ENCODE assay signal across 20 cellular contexts in the genomic region with DNA sequence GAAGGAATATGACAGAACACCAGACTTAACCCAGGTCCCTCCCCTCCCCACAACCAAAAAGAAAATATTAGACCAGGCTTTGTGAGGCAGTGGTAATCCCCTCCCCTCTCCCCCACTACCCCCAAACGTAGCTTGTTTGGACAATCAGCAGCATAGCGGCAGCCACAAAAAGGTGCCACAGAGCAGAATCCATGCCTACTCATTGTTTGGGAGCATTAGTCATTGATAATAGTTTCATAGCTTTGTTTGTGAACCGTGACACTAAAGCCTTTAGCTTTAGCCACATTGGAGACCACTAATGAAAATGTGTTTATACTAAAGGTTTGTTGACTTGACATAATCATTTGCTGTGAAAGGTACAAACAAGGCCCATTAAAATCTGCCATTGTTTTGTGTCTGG.
A peak's percentile ranks its signal among the peaks of the same experiment; 100 is the strongest.
DNase-seq lines count a peak whose midpoint lies in the region; ATAC-seq, FAIRE-seq and TF ChIP-seq lines count a peak whose summit lies in the region.
"Had no signal": no experiment of that assay in that cellular context is flagged by ENCODE, and none has a peak within 500 bp of the region (broad histone marks: within the 10 kb centered on the region; RNA-seq: fewer than 3 reads in every experiment).

No MANE protein-coding gene starts in this region.

- peaks cover 4% of the 10 kb centered on the region for H3K4me1 ChIP-seq in endothelial cell of umbilical vein (ENCODE audit: control insufficient read depth, extremely low read depth, insufficient read depth, low read length)
- H3K4me1 ChIP-seq: SJCRH30 had no signal

- no peaks in the 10 kb centered on the region for H3K27me3 Mint-ChIP-seq in activated naive CD4-positive, alpha-beta T cell treated with anti-CD3 and anti-CD28 coated beads for 36 hours (ENCODE audit: low read depth)
- H3K27me3 Mint-ChIP-seq in activated T-cell treated with anti-CD3 and anti-CD28 coated beads, Interleukin-2, amount 50 U/mL, for 4 hours (ENCODE audit: low read depth), result no peaks in the 10 kb centered on the region
- H3K27me3 Mint-ChIP-seq: B cell; CD4-positive, alpha-beta T cell had no signal

- H3K4me3 Mint-ChIP-seq in activated naive CD4-positive, alpha-beta T cell treated with anti-CD3 and anti-CD28 coated beads for 36 hours, result no peak overlapping the region
- no peak overlapping the region for H3K4me3 Mint-ChIP-seq in activated T-cell treated with anti-CD3 and anti-CD28 coated beads, Interleukin-2, amount 50 U/mL, for 4 hours
- H3K4me3 Mint-ChIP-seq: B cell; CD4-positive, alpha-beta T cell had no signal

- H3K27me3 ChIP-seq in endothelial cell of umbilical vein (ENCODE audit: control insufficient read depth in 2 of 2, insufficient read depth in 2 of 2, low read length in 2 of 2), result no peaks in the 10 kb centered on the region
- H3K27me3 ChIP-seq: SJCRH30 had no signal

- FAIRE-seq in RCC 7860 (lab: Jason Lieb, UNC) (peak; percentile 67), endothelial cell of umbilical vein (lab: Jason Lieb, UNC) (peak; percentile 21)
- FAIRE-seq: GM18507 had no signal

- no peaks in the 10 kb centered on the region for H3K9me3 ChIP-seq in endothelial cell of umbilical vein (replicated peaks; ENCODE audit: control insufficient read depth, insufficient read depth, low read length)
- H3K9me3 ChIP-seq: SJCRH30 had no signal

- CTCF ChIA-PET in endothelial cell of umbilical vein (lab: Charles Lee), result interaction anchor here (0.6 to 9.9 kb wide), 18 partner anchors 8 to 297 kb away, joined by 3 to 231 read pairs (median 4); partner anchors contain the start of genes CPNE2, HERPUD1 and NLRC5
- CTCF ChIA-PET in activated naive CD4-positive, alpha-beta T cell treated with anti-CD3 and anti-CD28 coated beads for 36 hours (lab: Charles Lee), result interaction anchor here (1.1 to 1.3 kb wide), 2 partner anchors 8 to 12 kb away, joined by 3 to 5 read pairs; no protein-coding TSS in a partner anchor

- peaks cover 6% of the 10 kb centered on the region for H3K79me2 ChIP-seq in endothelial cell of umbilical vein (ENCODE audit: control insufficient read depth, insufficient read depth, low read length)

- intact Hi-C loops in endothelial cell of umbilical vein (cut with micrococcal nuclease), result loop anchor here (1.0 kb wide), 1 partner anchor 137 kb away; the partner anchor contains the start of gene HERPUD1
- intact Hi-C loops in activated naive CD4-positive, alpha-beta T cell treated with anti-CD3 and anti-CD28 coated beads for 36 hours (cut with micrococcal nuclease), result no loop called here

- H3K36me3 ChIP-seq in endothelial cell of umbilical vein (ENCODE audit: control insufficient read depth in 2 of 2, extremely low read depth in 1 of 2, insufficient read depth in 2 of 2, low read length in 2 of 2), result no peaks in the 10 kb centered on the region

- no peaks in the 10 kb centered on the region for H3K9me1 ChIP-seq in endothelial cell of umbilical vein (replicated peaks; ENCODE audit: control insufficient read depth, extremely low read depth, insufficient read depth, low read length)

- peaks cover 6% of the 10 kb centered on the region for H3K36me3 Mint-ChIP-seq in activated naive CD4-positive, alpha-beta T cell treated with anti-CD3 and anti-CD28 coated beads for 36 hours (ENCODE audit: low read depth)
- H3K36me3 Mint-ChIP-seq in activated T-cell treated with anti-CD3 and anti-CD28 coated beads, Interleukin-2, amount 50 U/mL, for 4 hours (ENCODE audit: insufficient read depth), result peaks cover 10% of the 10 kb centered on the region

- ATAC-seq in activated T-cell treated with anti-CD3 and anti-CD28 coated beads, Interleukin-2, amount 50 U/mL, for 4 hours, result no peak

- peak overlapping the region; percentile 36 for H3K27ac ChIP-seq in endothelial cell of umbilical vein (ENCODE audit: insufficient read depth, low read depth, low read length)
- H3K27ac ChIP-seq: RWPE1, SJCRH30 had no signal

- no peak for TF ChIP-seq CTCF in endothelial cell of umbilical vein (IDR thresholded peaks at IDR 0.05; ENCODE audit: extremely low read depth in 1 of 2, insufficient read depth in 1 of 2, low read depth in 1 of 2, low read length in 2 of 2)

- H3K9ac ChIP-seq in endothelial cell of umbilical vein (replicated peaks; ENCODE audit: extremely low read depth, insufficient read depth, low read length), result no peak overlapping the region

- no peak overlapping the region for H3K27ac Mint-ChIP-seq in activated naive CD4-positive, alpha-beta T cell treated with anti-CD3 and anti-CD28 coated beads for 36 hours
- H3K27ac Mint-ChIP-seq: B cell; CD4-positive, alpha-beta T cell had no signal

- no peaks in the 10 kb centered on the region for H3K9me3 Mint-ChIP-seq in activated naive CD4-positive, alpha-beta T cell treated with anti-CD3 and anti-CD28 coated beads for 36 hours
- H3K9me3 Mint-ChIP-seq in activated T-cell treated with anti-CD3 and anti-CD28 coated beads, Interleukin-2, amount 50 U/mL, for 4 hours, result no peaks in the 10 kb centered on the region
- H3K9me3 Mint-ChIP-seq: CD4-positive, alpha-beta T cell had no signal

- H3K4me2 ChIP-seq in endothelial cell of umbilical vein (ENCODE audit: insufficient read depth, low read length), result no peak overlapping the region

- BruUV-seq in endothelial cell of umbilical vein (replicated peaks; lab: Mats Ljungman, UMichigan), result no TSS peak

- POLR2A ChIA-PET in endothelial cell of umbilical vein (lab: Charles Lee), result no interaction called here

- H4K20me1 ChIP-seq in endothelial cell of umbilical vein (replicated peaks; ENCODE audit: control insufficient read depth, extremely low read depth, insufficient read depth, low read length), result no peaks in the 10 kb centered on the region

- DNase-seq in HK-2 (ENCODE audit: unreplicated experiment) (peak; percentile 12), RCC 7860 (ENCODE audit: low spot score) (peak; percentile 67), endothelial cell of umbilical vein (ENCODE audit: low read depth, low spot score) (peak; percentile 30), renal cortical epithelial cell (ENCODE audit: low read depth) (peak; percentile 96)
- no peak for DNase-seq in activated naive CD4-positive, alpha-beta T cell treated with anti-CD3 and anti-CD28 coated beads for 36 hours
- no peak for DNase-seq in activated T-cell treated with anti-CD3 and anti-CD28 coated beads, Interleukin-2, amount 50 U/mL, for 4 hours
- no peak for DNase-seq in stimulated activated CD8-positive, alpha-beta memory T cell treated with anti-CD3 and anti-CD28 coated beads, Interleukin-4, amount 100 ng/mL, for 48 hours
- DNase-seq: CD4-positive, alpha-beta T cell; H7; IMR-90; Kasumi-1; NCI-H1105; NCI-H187; NCI-H345; NCI-H526; OCI-M1; SJCRH30 had no signal

- no peak overlapping the region for H2AFZ ChIP-seq in endothelial cell of umbilical vein (ENCODE audit: low read depth, low read length)

- no peak overlapping the region for H3K4me3 ChIP-seq in endothelial cell of umbilical vein (replicated peaks in 1 of 3; ENCODE audit: insufficient read depth in 1 of 3, low read depth in 1 of 3, low read length in 3 of 3)
- H3K4me3 ChIP-seq: SJCRH30 had no signal

- H3K4me1 Mint-ChIP-seq in activated naive CD4-positive, alpha-beta T cell treated with anti-CD3 and anti-CD28 coated beads for 36 hours (ENCODE audit: low read depth), result no peaks in the 10 kb centered on the region
- H3K4me1 Mint-ChIP-seq in activated T-cell treated with anti-CD3 and anti-CD28 coated beads, Interleukin-2, amount 50 U/mL, for 4 hours (ENCODE audit: low read depth), result no peaks in the 10 kb centered on the region
- H3K4me1 Mint-ChIP-seq: B cell had no signal

- dilution Hi-C loops in endothelial cell of umbilical vein (cut with MboI; ENCODE audit: extremely low pct_ligation_motif_present, low sequenced_read_pairs), result no loop called here

- TF ChIP-seq POLR2A in endothelial cell of umbilical vein (IDR thresholded peaks at IDR 0.05; ENCODE audit: low read depth, low read length), result no peak

TF ChIP-seq in endothelial cell of umbilical vein, 7 proteins besides CTCF, POLR2A, EP300 and RAD21:
- TF ChIP-seq EZH2 (IDR thresholded peaks at IDR 0.05; ENCODE audit: borderline replicate concordance, low read depth, low read length, severe bottlenecking), result no peak
- no peak for TF ChIP-seq GATA2 (IDR thresholded peaks at IDR 0.05; ENCODE audit: insufficient read depth, insufficient read length, low read depth, low read length)
- TF ChIP-seq FOS (IDR thresholded peaks at IDR 0.05; ENCODE audit: borderline replicate concordance, insufficient read depth, low read length), result no peak
- no peak for TF ChIP-seq MYC (IDR thresholded peaks at IDR 0.05; ENCODE audit: low read depth, low read length)
- TF ChIP-seq, protein P1, sequence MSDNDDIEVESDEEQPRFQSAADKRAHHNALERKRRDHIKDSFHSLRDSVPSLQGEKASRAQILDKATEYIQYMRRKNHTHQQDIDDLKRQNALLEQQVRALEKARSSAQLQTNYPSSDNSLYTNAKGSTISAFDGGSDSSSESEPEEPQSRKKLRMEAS (IDR thresholded peaks at IDR 0.05; ENCODE audit: insufficient read depth, insufficient read length), result no peak
- no peak for TF ChIP-seq POLR2AphosphoS5 (IDR thresholded peaks at IDR 0.05; ENCODE audit: insufficient read depth, low read depth, low read length)
- TF ChIP-seq JUN (IDR thresholded peaks at IDR 0.05; ENCODE audit: borderline replicate concordance, insufficient read depth, insufficient read length, low read depth), result no peak
TF ChIP-seq in endothelial cell of umbilical vein: peak in this region for 0.

Comparison
In these comparisons a context has a peak if more than half of its experiments do, and no peak if none do; other contexts are left out.
1. DNase-seq: peak in HK-2 (single experiment), RCC 7860 (single experiment), endothelial cell of umbilical vein (single experiment) and renal cortical epithelial cell (single experiment); none in activated naive CD4-positive, alpha-beta T cell treated with anti-CD3 and anti-CD28 coated beads for 36 hours (single experiment), activated T-cell treated with anti-CD3 and anti-CD28 coated beads, Interleukin-2, amount 50 U/mL, for 4 hours (single experiment) and stimulated activated CD8-positive, alpha-beta memory T cell treated with anti-CD3 and anti-CD28 coated beads, Interleukin-4, amount 100 ng/mL, for 48 hours (single experiment).